Comparison of ENCODE assay signal across 14 cellular contexts in genomic region chr11:121741316-121741715, GRCh38.
DNase-seq lines count a peak whose midpoint lies in the region; ATAC-seq and TF ChIP-seq lines count a peak whose summit lies in the region.
"Had no signal": no experiment of that assay in that cellular context is flagged by ENCODE, and none has a peak within 500 bp of the region (broad histone marks: within the 10 kb centered on the region; RNA-seq: fewer than 3 reads in every experiment).

No MANE protein-coding gene starts in this region.

- POLR2A ChIA-PET in CD4-positive, alpha-beta memory T cell (lab: Charles Lee; ENCODE audit: partially characterized antibody) = no interaction called here

- H3K27me3 Mint-ChIP-seq in CD4-positive, alpha-beta memory T cell = peaks cover 0 to 1% of the 10 kb centered on the region in 2 donors

- peak; percentile 43 to 72 for ATAC-seq in left cardiac atrium
- ATAC-seq: activated CD8-positive, alpha-beta T cell treated with anti-CD3 and anti-CD28 coated beads, Interleukin-2, amount 10 ng/mL, durations not matched to agents 7 days and 5 days; activated naive CD4-positive, alpha-beta T cell treated with anti-CD3 and anti-CD28 coated beads, Interleukin-2, amount 50 U/mL, for 72 hours; effector memory CD8-positive, alpha-beta T cell; Panc1 had no signal

- peaks cover 11% of the 10 kb centered on the region in 2 donors for H3K36me3 Mint-ChIP-seq in CD4-positive, alpha-beta memory T cell
- H3K36me3 Mint-ChIP-seq: natural killer cell had no signal

- H3K9me3 ChIP-seq in vagina = no peaks in the 10 kb centered on the region
- H3K9me3 ChIP-seq in CD4-positive, alpha-beta memory T cell (ENCODE audit: control insufficient read depth in 1 of 2, low read length in 2 of 2) = no peaks in the 10 kb centered on the region

- H3K4me1 ChIP-seq in rectal smooth muscle tissue (ENCODE audit: control insufficient read depth, insufficient read depth, low read length) (peaks cover 28% of the 10 kb centered on the region), vagina (peaks cover 7% of the 10 kb centered on the region)
- no peaks in the 10 kb centered on the region for H3K4me1 ChIP-seq in CD4-positive, alpha-beta memory T cell (ENCODE audit: insufficient read depth, low read length)

- DNase-seq in choroid plexus epithelial cell (ENCODE audit: low read depth) (peak; percentile 42), left cardiac atrium (no peak), vagina (ENCODE audit: extremely low spot score in 2 of 2) (no peak), NCI-H128 (lab: John Stamatoyannopoulos, UW; ENCODE audit: unreplicated experiment) (no peak), AG08395 (ENCODE audit: low spot score) (no peak)
- DNase-seq in CD4-positive, alpha-beta memory T cell = no peak
- DNase-seq: activated CD8-positive, alpha-beta T cell treated with anti-CD3 and anti-CD28 coated beads, Interleukin-2, amount 10 ng/mL, durations not matched to agents 7 days and 5 days; COR-L47; effector memory CD8-positive, alpha-beta T cell; natural killer cell; NCI-H345 had no signal

- no peak overlapping the region for H3K27ac Mint-ChIP-seq in CD4-positive, alpha-beta memory T cell
- H3K27ac Mint-ChIP-seq: activated CD8-positive, alpha-beta T cell treated with anti-CD3 and anti-CD28 coated beads, Interleukin-2, amount 10 ng/mL, durations not matched to agents 7 days and 5 days; activated naive CD4-positive, alpha-beta T cell treated with anti-CD3 and anti-CD28 coated beads, Interleukin-2, amount 50 U/mL, for 72 hours; effector memory CD8-positive, alpha-beta T cell; natural killer cell had no signal

- CTCF ChIA-PET in CD4-positive, alpha-beta memory T cell (lab: Charles Lee; ENCODE audit: partially characterized antibody) = no interaction called here

- H3K27me3 ChIP-seq in rectal smooth muscle tissue (ENCODE audit: control insufficient read depth, insufficient read depth, low read length) (no peaks in the 10 kb centered on the region), vagina (no peaks in the 10 kb centered on the region)
- no peaks in the 10 kb centered on the region for H3K27me3 ChIP-seq in CD4-positive, alpha-beta memory T cell (ENCODE audit: insufficient read depth, low read length)

- no peak for TF ChIP-seq POLR2A in vagina (IDR thresholded peaks at IDR 0.05)

- TF ChIP-seq CTCF in choroid plexus epithelial cell (conservative IDR thresholded peaks at IDR 0.05; ENCODE audit: low read depth, low read length) = peak; percentile 6
- TF ChIP-seq CTCF in vagina (IDR thresholded peaks at IDR 0.05) = no peak

- H3K9ac ChIP-seq in rectal smooth muscle tissue (ENCODE audit: low read length) = no peak overlapping the region

- H3K27ac ChIP-seq in rectal smooth muscle tissue (ENCODE audit: low read depth, low read length) = peak overlapping the region; percentile 82
- peak overlapping the region; percentile 81 for H3K27ac ChIP-seq in vagina
- no peak overlapping the region for H3K27ac ChIP-seq in CD4-positive, alpha-beta memory T cell (ENCODE audit: low read depth, low read length)

- H3K4me3 Mint-ChIP-seq in CD4-positive, alpha-beta memory T cell = no peak overlapping the region
- H3K4me3 Mint-ChIP-seq: activated CD8-positive, alpha-beta T cell treated with anti-CD3 and anti-CD28 coated beads, Interleukin-2, amount 10 ng/mL, durations not matched to agents 7 days and 5 days; effector memory CD8-positive, alpha-beta T cell; natural killer cell had no signal

- no peak overlapping the region for H3K4me3 ChIP-seq in choroid plexus epithelial cell (ENCODE audit: low read depth, low read length)
- H3K4me3 ChIP-seq in rectal smooth muscle tissue (ENCODE audit: low read length) = no peak overlapping the region
- peak overlapping the region in 1 of 2 donors; percentile 11 for H3K4me3 ChIP-seq in vagina
- no peak overlapping the region for H3K4me3 ChIP-seq in CD4-positive, alpha-beta memory T cell (ENCODE audit: low read length in 2 of 2)

- peaks cover 2 to 29% (median 20%) of the 10 kb centered on the region in 8 donors for H3K9me3 Mint-ChIP-seq in CD4-positive, alpha-beta memory T cell
- H3K9me3 Mint-ChIP-seq: effector memory CD8-positive, alpha-beta T cell had no signal

- H3K36me3 ChIP-seq in rectal smooth muscle tissue (ENCODE audit: control insufficient read depth, insufficient read depth, low read length) (no peaks in the 10 kb centered on the region), vagina (no peaks in the 10 kb centered on the region)
- no peaks in the 10 kb centered on the region for H3K36me3 ChIP-seq in CD4-positive, alpha-beta memory T cell (ENCODE audit: insufficient read depth, low read length)

- H3K4me1 Mint-ChIP-seq in CD4-positive, alpha-beta memory T cell = no peaks in the 10 kb centered on the region
- H3K4me1 Mint-ChIP-seq: natural killer cell had no signal

- intact Hi-C loops in left cardiac atrium (cut with DNase I) (loop anchor here in 1 of 2 donors (5.0 kb wide), 1 partner anchor 361 kb away; no protein-coding TSS in a partner anchor), vagina (cut with DNase I) (no loop called here)
- intact Hi-C loops in CD4-positive, alpha-beta memory T cell (cut with micrococcal nuclease) = no loop called here
